23 cellular contexts compared by ENCODE assay signal in genomic region chr1:33957854-33958253, GRCh38.
"Had no signal": no experiment of that assay in that cellular context is flagged by ENCODE, and none has a peak within 500 bp of the region (broad histone marks: within the 10 kb centered on the region; RNA-seq: fewer than 3 reads in every experiment).

No MANE protein-coding gene starts in this region.

- H3K4me1 Mint-ChIP-seq: activated B cell treated with CpG ODN at 0.5 μM for 24 hours; activated naive CD4-positive, alpha-beta T cell treated with anti-CD3 and anti-CD28 coated beads, Interleukin-2, amount 50 U/mL, for 24 hours; central memory CD8-positive, alpha-beta T cell; immature natural killer cell; mesothelial cell of epicardium had no signal

- H3K27me3 ChIP-seq: adrenal gland, foreskin keratinocyte, pancreas, transverse colon had no signal

- H3K36me3 ChIP-seq: adrenal gland, lower lobe of right lung, pancreas, transverse colon had no signal

- ATAC-seq: activated CD8-positive, alpha-beta T cell treated with anti-CD3 and anti-CD28 coated beads for 36 hours; foreskin keratinocyte; left cardiac atrium; lower lobe of right lung; pancreas had no signal

- H3K27ac ChIP-seq: adrenal gland, foreskin keratinocyte, lower lobe of right lung, pancreas, transverse colon had no signal

- H3K4me1 ChIP-seq: adrenal gland, foreskin keratinocyte, lower lobe of right lung, pancreas, transverse colon had no signal

- H3K9me3 Mint-ChIP-seq: activated B cell treated with CpG ODN at 0.5 μM for 24 hours; activated CD8-positive, alpha-beta T cell treated with anti-CD3 and anti-CD28 coated beads for 36 hours; activated naive CD4-positive, alpha-beta T cell treated with anti-CD3 and anti-CD28 coated beads, Interleukin-2, amount 50 U/mL, for 24 hours; central memory CD8-positive, alpha-beta T cell; immature natural killer cell; mesothelial cell of epicardium; neural crest cell had no signal

- H3K9me3 ChIP-seq: adrenal gland, lower lobe of right lung, pancreas, transverse colon had no signal

- DNase-seq: activated B cell treated with CpG ODN at 0.5 μM for 24 hours; activated CD4-positive, alpha-beta T cell treated with anti-CD3 and anti-CD28 coated beads for 48 hours; activated CD8-positive, alpha-beta T cell treated with anti-CD3 and anti-CD28 coated beads for 36 hours; activated effector memory CD4-positive, alpha-beta T cell treated with anti-CD3 and anti-CD28 coated beads, Interleukin-2, amount 50 U/mL, for 16 hours; activated T-cell treated with anti-CD3 and anti-CD28 coated beads, Interleukin-2, amount 50 U/mL, for 48 hours; adrenal gland; cortex of kidney; effector memory CD4-positive, alpha-beta T cell; foreskin keratinocyte; glutamatergic neuron; immature natural killer cell; left cardiac atrium; lower lobe of right lung; pancreas; stimulated activated CD4-positive, alpha-beta T cell treated with anti-CD3 and anti-CD28 coated beads, Interleukin-15, amount 100 ng/mL, for 24 hours; stimulated activated CD4-positive, alpha-beta T cell treated with anti-CD3 and anti-CD28 coated beads, Interleukin-4, amount 100 ng/mL, for 1 hour; stimulated activated naive CD4-positive, alpha-beta T cell; T-helper 2 cell; transverse colon had no signal

- H3K4me3 Mint-ChIP-seq: activated B cell treated with CpG ODN at 0.5 μM for 24 hours; activated CD8-positive, alpha-beta T cell treated with anti-CD3 and anti-CD28 coated beads for 36 hours; activated naive CD4-positive, alpha-beta T cell treated with anti-CD3 and anti-CD28 coated beads, Interleukin-2, amount 50 U/mL, for 24 hours; central memory CD8-positive, alpha-beta T cell; immature natural killer cell; mesothelial cell of epicardium; neural crest cell had no signal

- H3K4me3 ChIP-seq: adrenal gland, lower lobe of right lung, pancreas, transverse colon had no signal

- H3K36me3 Mint-ChIP-seq: activated naive CD4-positive, alpha-beta T cell treated with anti-CD3 and anti-CD28 coated beads, Interleukin-2, amount 50 U/mL, for 24 hours; immature natural killer cell; mesothelial cell of epicardium had no signal
